20 cellular contexts compared by ENCODE assay signal in genomic region chr15:75982468-75982867, GRCh38. TPM values are rescaled to one million over a fixed set of nuclear protein-coding genes. Genes with fewer than 3 reads are reported as not detected.
DNase-seq lines count a peak whose midpoint lies in the region; ATAC-seq, FAIRE-seq and TF ChIP-seq lines count a peak whose summit lies in the region.
"Had no signal": no experiment of that assay in that cellular context is flagged by ENCODE, and none has a peak within 500 bp of the region (broad histone marks: within the 10 kb centered on the region; RNA-seq: fewer than 3 reads in every experiment).

No MANE protein-coding gene starts in this region.

- H3K4me1 ChIP-seq in body of pancreas (peaks cover 60% of the 10 kb centered on the region), trophoblast cell (ENCODE audit: control insufficient read depth in 1 of 2, insufficient read depth in 2 of 2, low read length in 2 of 2) (peaks cover 2 to 4% of the 10 kb centered on the region in 2 experiments)

- H2BK12ac ChIP-seq in trophoblast cell (ENCODE audit: low read length) = peak overlapping the region; percentile 92

- H3K79me1 ChIP-seq in trophoblast cell (ENCODE audit: low read length) = no peaks in the 10 kb centered on the region

- H4K8ac ChIP-seq in trophoblast cell (ENCODE audit: low read depth, low read length) = peak overlapping the region; percentile 60

- no peak overlapping the region for H3K18ac ChIP-seq in trophoblast cell (ENCODE audit: low read length)

- no peak overlapping the region for H2AFZ ChIP-seq in trophoblast cell (ENCODE audit: insufficient read depth, low read length, poor library complexity)

- H2AK5ac ChIP-seq in trophoblast cell (ENCODE audit: low read length) = no peak overlapping the region

- intact Hi-C loops in body of pancreas (cut with DNase I) = no loop called here

- no peak overlapping the region for H2BK120ac ChIP-seq in trophoblast cell (ENCODE audit: insufficient read depth, low read length, poor library complexity)

- H3K4me3 ChIP-seq in body of pancreas = no peak overlapping the region
- no peak overlapping the region for H3K4me3 ChIP-seq in trophoblast cell (ENCODE audit: low read depth, low read length)

- no peak overlapping the region for H3K4ac ChIP-seq in trophoblast cell (ENCODE audit: low read depth, low read length)

- H3K4me2 ChIP-seq in trophoblast cell (ENCODE audit: low read length) = peak overlapping the region; percentile 46

- H3K9me3 ChIP-seq in body of pancreas = no peaks in the 10 kb centered on the region
- H3K9me3 ChIP-seq in trophoblast cell (ENCODE audit: insufficient read depth, low read depth, low read length) = no peaks in the 10 kb centered on the region

- 56% methylated on average over 2 of the region's 2 CpGs for WGBS in body of pancreas, 2 donors
- no CpG with 5 or more reads among the region's 2 CpGs for WGBS in trophoblast cell (ENCODE audit: extremely low coverage, insufficient coverage, insufficient read length)

- H3K27ac ChIP-seq in body of pancreas = peak overlapping the region in 3 of 4 donors; percentile 6 to 73 (median 6)
- no peak overlapping the region for H3K27ac ChIP-seq in trophoblast cell (ENCODE audit: low read depth, low read length)
- H3K27ac ChIP-seq: HL-60 had no signal

- H3K36me3 ChIP-seq in body of pancreas (replicated peaks in 1 of 2; ENCODE audit: insufficient read depth in 1 of 2, low read depth in 2 of 2) (no peaks in the 10 kb centered on the region), trophoblast cell (ENCODE audit: control insufficient read depth in 1 of 2, insufficient read depth in 2 of 2, low read length in 2 of 2) (no peaks in the 10 kb centered on the region)

- H3K27me3 ChIP-seq in body of pancreas (no peaks in the 10 kb centered on the region), trophoblast cell (ENCODE audit: insufficient read depth, low read length) (no peaks in the 10 kb centered on the region)

- no peak for TF ChIP-seq CTCF in body of pancreas (IDR thresholded peaks at IDR 0.05)

- no peaks in the 10 kb centered on the region for H3K79me2 ChIP-seq in trophoblast cell (ENCODE audit: control insufficient read depth, insufficient read depth, low read length, poor library complexity)

- H3K14ac ChIP-seq in trophoblast cell (ENCODE audit: low read length) = no peak overlapping the region

- ATAC-seq in body of pancreas (no peak), GM18867 (IDR thresholded peaks at IDR 0.05; ENCODE audit: unreplicated experiment) (no peak), GM18909 (IDR thresholded peaks at IDR 0.05; ENCODE audit: poor library complexity, unreplicated experiment) (no peak)
- ATAC-seq: CD8-positive, alpha-beta T cell; HCT116 had no signal

- peak; percentile 9 for FAIRE-seq in GM12891 (lab: Jason Lieb, UNC)
- FAIRE-seq: A204.1, D721Med, H54 had no signal

- no peak overlapping the region for H3K9ac ChIP-seq in trophoblast cell (ENCODE audit: low read length)

- DNase-seq in GM12891 (ENCODE audit: insufficient read length, low spot score) = no peak
- peak; percentile 13 for DNase-seq in OCI-M1 (lab: John Stamatoyannopoulos, UW)
- no peak for DNase-seq in body of pancreas
- peak; percentile 88 to 98 for DNase-seq in trophoblast cell
- DNase-seq in T-helper 2 cell = no peak
- DNase-seq: CD8-positive, alpha-beta T cell; COR-L47; DMS153; DMS79 treated with DMSO at 0.1 percent for 48 hours; EL; GDM1 had no signal

- no peak overlapping the region for H3K23ac ChIP-seq in trophoblast cell (ENCODE audit: low read length)

- H4K91ac ChIP-seq in trophoblast cell (ENCODE audit: low read depth, low read length) = peak overlapping the region; percentile 55

- H4K12ac ChIP-seq in trophoblast cell (ENCODE audit: low read depth, low read length) = no peak overlapping the region

- H2BK5ac ChIP-seq in trophoblast cell (ENCODE audit: low read depth, low read length, poor library complexity) = peak overlapping the region; percentile 13

- TF ChIP-seq POLR2A in GM12891 (IDR thresholded peaks at IDR 0.05; ENCODE audit: low read depth, low read length) (no peak), body of pancreas (IDR thresholded peaks at IDR 0.05) (no peak)

TF ChIP-seq in GM12891, 5 proteins besides CTCF, POLR2A, EP300 and RAD21:
- TF ChIP-seq POLR2AphosphoS5 (IDR thresholded peaks at IDR 0.05; ENCODE audit: low read depth, low read length) (no peak), TAF1 (IDR thresholded peaks at IDR 0.05; ENCODE audit: low read depth, low read length) (no peak), POU2F2 (IDR thresholded peaks at IDR 0.05; ENCODE audit: low read depth, low read length) (no peak), SPI1 (IDR thresholded peaks at IDR 0.05; ENCODE audit: low read depth, low read length) (no peak), PAX5 (IDR thresholded peaks at IDR 0.05; ENCODE audit: insufficient read depth, low read length, severe bottlenecking) (no peak)

RNA-seq across cellular contexts. Expression of gene NRG4, which starts 29.8 kb away (rescaled TPM):
- 4.5 TPM for polyA plus RNA-seq in GM12891 (2012; ENCODE audit: low read depth, missing spikeins)
- 10 to 100 TPM; 11.5 to 20.5 TPM for total RNA-seq in body of pancreas
- polyA plus RNA-seq in trophoblast cell (2013) = 0.01 and 0.07 TPM in 2 replicates
- total RNA-seq: CD8-positive, alpha-beta T cell had no signal
- polyA plus RNA-seq: AG04450, BJ had no signal

Comparison
In these comparisons a context has a peak if more than half of its experiments do, and no peak if none do; other contexts are left out.
1. DNase-seq: peak in OCI-M1 (single experiment) and trophoblast cell (2 of 2); none in GM12891 (single experiment), body of pancreas (0 of 4) and T-helper 2 cell (0 of 5).